In the genomic region with DNA sequence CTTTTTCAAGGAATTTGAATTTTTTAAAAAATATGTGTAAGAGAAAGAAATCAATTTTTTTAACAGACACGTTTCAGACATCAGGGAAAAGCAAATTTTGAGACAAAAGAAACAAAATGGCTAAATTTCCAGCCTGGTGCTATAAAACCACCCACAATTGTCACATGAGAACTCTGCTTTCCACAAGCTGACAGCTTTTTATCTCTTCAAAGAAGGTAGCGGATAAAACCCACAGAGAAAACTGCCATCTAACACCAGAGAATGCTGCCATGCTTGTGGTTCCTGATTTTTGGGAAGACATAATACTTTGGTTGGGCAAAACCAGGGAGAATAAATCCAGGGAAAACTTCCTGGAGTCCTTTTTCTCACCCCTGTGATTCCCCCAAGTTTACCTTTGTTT, we compare ENCODE assay signal across 22 cellular contexts.
"Had no signal": no experiment of that assay in that cellular context is flagged by ENCODE, and none has a peak within 500 bp of the region (broad histone marks: within the 10 kb centered on the region; RNA-seq: fewer than 3 reads in every experiment).

No MANE protein-coding gene starts in this region.

- H3K4me1 ChIP-seq: breast epithelium, vagina had no signal

- H3K27ac ChIP-seq: breast epithelium, gastrocnemius medialis, right lobe of liver, testis, vagina had no signal

- H3K36me3 ChIP-seq: breast epithelium, gastrocnemius medialis, right lobe of liver, vagina had no signal

- H3K9me3 ChIP-seq: breast epithelium, gastrocnemius medialis, right lobe of liver, testis, vagina had no signal

- H3K4me3 ChIP-seq: breast epithelium, gastrocnemius medialis, right lobe of liver, testis, vagina had no signal

- ATAC-seq: esophagus mucosa; gastrocnemius medialis; left ventricle myocardium superior; naive thymus-derived CD8-positive, alpha-beta T cell; right lobe of liver; stimulated activated naive B cell treated with anti-CD40 and anti-IgM and Interleukin-4, amounts not matched to agents 10 μg/mL and 1 μg/mL and 100 μg/mL, for 72 hours had no signal

- H3K27me3 ChIP-seq: breast epithelium, gastrocnemius medialis, right lobe of liver, vagina had no signal

- DNase-seq: activated CD4-positive, alpha-beta memory T cell treated with anti-CD3 and anti-CD28 coated beads for 36 hours; activated CD4-positive, alpha-beta T cell treated with anti-CD3 and anti-CD28 coated beads for 48 hours; activated CD4-positive, CD25-positive, alpha-beta regulatory T cell; activated naive CD4-positive, alpha-beta T cell treated with anti-CD3 and anti-CD28 coated beads for 36 hours; activated naive CD8-positive, alpha-beta T cell treated with anti-CD3 and anti-CD28 coated beads, Interleukin-2, amount 10 ng/mL, durations not matched to agents 7 days and 5 days; activated T-cell treated with anti-CD3 and anti-CD28 coated beads, Interleukin-2, amount 50 U/mL, for 48 hours; amniotic stem cell; effector memory CD4-positive, alpha-beta T cell; gastrocnemius medialis; hippocampal formation; kidney glomerular epithelial cell; left ventricle myocardium superior; mammary epithelial cell; naive thymus-derived CD8-positive, alpha-beta T cell; right lobe of liver; stimulated activated CD4-positive, alpha-beta T cell treated with anti-CD3 and anti-CD28 coated beads, Interleukin-2, amount 100 ng/mL, for 48 hours; stimulated activated CD8-positive, alpha-beta memory T cell treated with anti-CD3 and anti-CD28 coated beads, Interleukin-4, amount 100 ng/mL, for 48 hours; stimulated activated naive B cell treated with anti-CD40 and anti-IgM and Interleukin-4, amounts not matched to agents 10 μg/mL and 1 μg/mL and 100 μg/mL, for 72 hours; testis had no signal
